In genomic region chr11:69423181-69423580, GRCh38 we compare ENCODE assay signal across 18 cellular contexts. TPM values are rescaled to one million over a fixed set of nuclear protein-coding genes. Genes with fewer than 3 reads are reported as not detected.
DNase-seq lines count a peak whose midpoint lies in the region; ATAC-seq and TF ChIP-seq lines count a peak whose summit lies in the region.
"Had no signal": no experiment of that assay in that cellular context is flagged by ENCODE, and none has a peak within 500 bp of the region (broad histone marks: within the 10 kb centered on the region; RNA-seq: fewer than 3 reads in every experiment).

No MANE protein-coding gene starts in this region.

- no peak for ATAC-seq in activated CD8-positive, alpha-beta T cell treated with anti-CD3 and anti-CD28 coated beads, Interleukin-2, amount 10 ng/mL, durations not matched to agents 7 days and 5 days
- ATAC-seq in activated CD8-positive, alpha-beta T cell treated with anti-CD3 and anti-CD28 coated beads for 36 hours = no peak
- no peak for ATAC-seq in RWPE2 (ENCODE audit: low read depth)
- ATAC-seq in lower lobe of right lung = no peak
- ATAC-seq: CD8-positive, alpha-beta T cell; HepG2 had no signal

- H3K36me3 ChIP-seq in RWPE2 (ENCODE audit: low read depth) (no peaks in the 10 kb centered on the region), mesenchymal stem cell (ENCODE audit: control insufficient read depth in 1 of 2, insufficient read depth in 2 of 2, low read depth in 1 of 2, low read length in 2 of 2) (no peaks in the 10 kb centered on the region), mesendoderm (ENCODE audit: control insufficient read depth, insufficient read depth, low read length) (no peaks in the 10 kb centered on the region), lower lobe of right lung (no peaks in the 10 kb centered on the region)

- H3K36me3 Mint-ChIP-seq in activated CD8-positive, alpha-beta T cell treated with anti-CD3 and anti-CD28 coated beads, Interleukin-2, amount 10 ng/mL, durations not matched to agents 7 days and 5 days (ENCODE audit: low read depth) = no peaks in the 10 kb centered on the region
- peaks cover 4% of the 10 kb centered on the region for H3K36me3 Mint-ChIP-seq in activated CD8-positive, alpha-beta T cell treated with anti-CD3 and anti-CD28 coated beads for 36 hours (ENCODE audit: low read depth)
- H3K36me3 Mint-ChIP-seq: CD14-positive monocyte; CD8-positive, alpha-beta T cell had no signal

- intact Hi-C loops in activated CD8-positive, alpha-beta T cell treated with anti-CD3 and anti-CD28 coated beads for 36 hours (cut with micrococcal nuclease) = no loop called here
- intact Hi-C loops in posterior vena cava (cut with DNase I) (no loop called here), lower lobe of right lung (cut with DNase I) (no loop called here)

- H2AFZ ChIP-seq in mesenchymal stem cell (ENCODE audit: low read depth, low read length) = peak overlapping the region; percentile 18

- H3K27me3 ChIP-seq in RWPE2 (ENCODE audit: insufficient read depth, poor library complexity, severe bottlenecking) (no peaks in the 10 kb centered on the region), mesenchymal stem cell (ENCODE audit: control insufficient read depth in 1 of 2, insufficient read depth in 1 of 2, low read length in 2 of 2) (peaks cover 0 to 6% of the 10 kb centered on the region in 2 experiments), mesendoderm (ENCODE audit: insufficient read depth, low read length, poor library complexity) (no peaks in the 10 kb centered on the region), lower lobe of right lung (ENCODE audit: low read depth) (no peaks in the 10 kb centered on the region)

- H3K27ac Mint-ChIP-seq in activated CD8-positive, alpha-beta T cell treated with anti-CD3 and anti-CD28 coated beads, Interleukin-2, amount 10 ng/mL, durations not matched to agents 7 days and 5 days = peak overlapping the region; percentile 19
- H3K27ac Mint-ChIP-seq in activated CD8-positive, alpha-beta T cell treated with anti-CD3 and anti-CD28 coated beads for 36 hours = no peak overlapping the region
- H3K27ac Mint-ChIP-seq: CD14-positive monocyte; CD8-positive, alpha-beta T cell had no signal

- H2AK5ac ChIP-seq in mesenchymal stem cell (ENCODE audit: low read length, severe bottlenecking) (peak overlapping the region; percentile 30), mesendoderm (ENCODE audit: low read length) (no peak overlapping the region)

- H3K79me1 ChIP-seq in mesenchymal stem cell (replicated peaks; ENCODE audit: low read length, poor library complexity, severe bottlenecking) (no peaks in the 10 kb centered on the region), mesendoderm (ENCODE audit: low read length) (no peaks in the 10 kb centered on the region)

- WGBS in mesenchymal stem cell = 94% methylated on average over 13 of the region's 13 CpGs
- no CpG with 5 or more reads among the region's 13 CpGs for WGBS in mesendoderm (ENCODE audit: extremely low coverage, insufficient coverage, low lambda C conversion rate)

- peak overlapping the region; percentile 18 for H2BK15ac ChIP-seq in mesenchymal stem cell (ENCODE audit: low read depth, poor library complexity, severe bottlenecking)
- no peak overlapping the region for H2BK15ac ChIP-seq in mesendoderm (replicated peaks; ENCODE audit: low read depth)

- H3K4me2 ChIP-seq in mesenchymal stem cell (ENCODE audit: low read length, poor library complexity, severe bottlenecking) (no peak overlapping the region), mesendoderm (ENCODE audit: low read length) (no peak overlapping the region)

- no peak overlapping the region for H3K4me3 Mint-ChIP-seq in activated CD8-positive, alpha-beta T cell treated with anti-CD3 and anti-CD28 coated beads, Interleukin-2, amount 10 ng/mL, durations not matched to agents 7 days and 5 days
- H3K4me3 Mint-ChIP-seq in activated CD8-positive, alpha-beta T cell treated with anti-CD3 and anti-CD28 coated beads for 36 hours = no peak overlapping the region
- H3K4me3 Mint-ChIP-seq: CD14-positive monocyte; CD8-positive, alpha-beta T cell had no signal

- no peak overlapping the region for H4K5ac ChIP-seq in mesendoderm (ENCODE audit: low read length)

- CTCF ChIA-PET in activated CD8-positive, alpha-beta T cell treated with anti-CD3 and anti-CD28 coated beads, Interleukin-2, amount 10 ng/mL, durations not matched to agents 7 days and 5 days (lab: Charles Lee) = no interaction called here
- CTCF ChIA-PET in activated CD8-positive, alpha-beta T cell treated with anti-CD3 and anti-CD28 coated beads for 36 hours (lab: Charles Lee) = no interaction called here

- no peak overlapping the region for H2BK120ac ChIP-seq in mesenchymal stem cell (ENCODE audit: low read depth, low read length)
- H2BK120ac ChIP-seq in mesendoderm (ENCODE audit: low read depth, low read length) = no peak overlapping the region

- H2BK5ac ChIP-seq in mesenchymal stem cell (ENCODE audit: low read depth, low read length, poor library complexity, severe bottlenecking) (no peak overlapping the region), mesendoderm (ENCODE audit: low read length) (no peak overlapping the region)

- no peak overlapping the region for H3K4me3 ChIP-seq in RWPE2 (ENCODE audit: severe bottlenecking)
- H3K4me3 ChIP-seq in mesenchymal stem cell (ENCODE audit: insufficient read depth in 1 of 2, low read depth in 1 of 2, low read length in 2 of 2) = peak overlapping the region in 1 of 2 experiments; percentile 6
- no peak overlapping the region for H3K4me3 ChIP-seq in mesendoderm (ENCODE audit: low read length)
- H3K4me3 ChIP-seq in lower lobe of right lung = no peak overlapping the region

- no peak overlapping the region for H3K23ac ChIP-seq in mesenchymal stem cell (ENCODE audit: low read length in 2 of 2)
- no peak overlapping the region for H3K23ac ChIP-seq in mesendoderm (ENCODE audit: low read length)

- H4K91ac ChIP-seq in mesenchymal stem cell (ENCODE audit: low read length) = peak overlapping the region; percentile 44

- peaks cover 14% of the 10 kb centered on the region for H3K27me3 Mint-ChIP-seq in activated CD8-positive, alpha-beta T cell treated with anti-CD3 and anti-CD28 coated beads, Interleukin-2, amount 10 ng/mL, durations not matched to agents 7 days and 5 days (ENCODE audit: low read depth)
- H3K27me3 Mint-ChIP-seq in activated CD8-positive, alpha-beta T cell treated with anti-CD3 and anti-CD28 coated beads for 36 hours = peaks cover 16% of the 10 kb centered on the region

- H4K8ac ChIP-seq in mesenchymal stem cell (ENCODE audit: low read length) (no peak overlapping the region), mesendoderm (ENCODE audit: low read depth, low read length) (no peak overlapping the region)

- H3K9ac ChIP-seq in mesenchymal stem cell (ENCODE audit: low read length) (no peak overlapping the region), mesendoderm (ENCODE audit: low read length) (no peak overlapping the region)

- peak overlapping the region in 1 of 2 experiments; percentile 13 for H3K18ac ChIP-seq in mesenchymal stem cell (ENCODE audit: low read depth in 1 of 2, low read length in 2 of 2)
- H3K18ac ChIP-seq in mesendoderm (ENCODE audit: low read length) = no peak overlapping the region

- H3K27ac ChIP-seq in RWPE2 (ENCODE audit: poor library complexity, severe bottlenecking) (no peak overlapping the region), mesenchymal stem cell (ENCODE audit: low read length, poor library complexity, severe bottlenecking) (no peak overlapping the region), mesendoderm (ENCODE audit: low read depth, low read length) (no peak overlapping the region), lower lobe of right lung (no peak overlapping the region)
- H3K27ac ChIP-seq: 22Rv1 had no signal

- TF ChIP-seq CTCF in activated CD8-positive, alpha-beta T cell treated with anti-CD3 and anti-CD28 coated beads for 36 hours (IDR thresholded peaks at IDR 0.05) = no peak
- TF ChIP-seq CTCF in RWPE2 (IDR thresholded peaks at IDR 0.05; ENCODE audit: poor library complexity, severe bottlenecking) (no peak), lower lobe of right lung (IDR thresholded peaks at IDR 0.05) (no peak)

- peak overlapping the region in 1 of 2 experiments; percentile 70 for H3K14ac ChIP-seq in mesenchymal stem cell (ENCODE audit: low read length in 2 of 2)

- H3K9me3 ChIP-seq in RWPE2 (ENCODE audit: severe bottlenecking) (no peaks in the 10 kb centered on the region), mesenchymal stem cell (ENCODE audit: control insufficient read depth, low read length) (peaks cover 13% of the 10 kb centered on the region), lower lobe of right lung (peaks cover 7% of the 10 kb centered on the region)

- H3K4me1 Mint-ChIP-seq in activated CD8-positive, alpha-beta T cell treated with anti-CD3 and anti-CD28 coated beads, Interleukin-2, amount 10 ng/mL, durations not matched to agents 7 days and 5 days (ENCODE audit: low read depth) = peaks cover 14% of the 10 kb centered on the region
- H3K4me1 Mint-ChIP-seq in activated CD8-positive, alpha-beta T cell treated with anti-CD3 and anti-CD28 coated beads for 36 hours (ENCODE audit: low read depth) = peaks cover 14% of the 10 kb centered on the region
- H3K4me1 Mint-ChIP-seq: CD14-positive monocyte had no signal

- peak overlapping the region; percentile 51 to 94 for H2BK12ac ChIP-seq in mesenchymal stem cell (ENCODE audit: low read length in 2 of 2)

- H3K4me1 ChIP-seq in RWPE2 (ENCODE audit: insufficient read depth, poor library complexity, severe bottlenecking) (peaks cover 12% of the 10 kb centered on the region), mesenchymal stem cell (ENCODE audit: control insufficient read depth, insufficient read depth, low read depth, low read length) (peaks cover 16% of the 10 kb centered on the region), mesendoderm (ENCODE audit: control insufficient read depth, low read depth, low read length) (no peaks in the 10 kb centered on the region), lower lobe of right lung (peaks cover 21% of the 10 kb centered on the region)

- POLR2A ChIA-PET in activated CD8-positive, alpha-beta T cell treated with anti-CD3 and anti-CD28 coated beads, Interleukin-2, amount 10 ng/mL, durations not matched to agents 7 days and 5 days (lab: Charles Lee) = no interaction called here
- POLR2A ChIA-PET in activated CD8-positive, alpha-beta T cell treated with anti-CD3 and anti-CD28 coated beads for 36 hours (lab: Charles Lee) = interaction anchor here (0.9 kb wide), 1 partner anchor 85 kb away, joined by 3 read pairs; no protein-coding TSS in a partner anchor

- peaks cover 8% of the 10 kb centered on the region for H3K9me3 Mint-ChIP-seq in activated CD8-positive, alpha-beta T cell treated with anti-CD3 and anti-CD28 coated beads, Interleukin-2, amount 10 ng/mL, durations not matched to agents 7 days and 5 days (ENCODE audit: insufficient read depth)
- H3K9me3 Mint-ChIP-seq in activated CD8-positive, alpha-beta T cell treated with anti-CD3 and anti-CD28 coated beads for 36 hours = peaks cover 9% of the 10 kb centered on the region

- DNase-seq in activated CD8-positive, alpha-beta T cell treated with anti-CD3 and anti-CD28 coated beads, Interleukin-2, amount 10 ng/mL, durations not matched to agents 7 days and 5 days = no peak
- no peak for DNase-seq in activated CD8-positive, alpha-beta T cell treated with anti-CD3 and anti-CD28 coated beads for 36 hours
- peak; percentile 0 for DNase-seq in RWPE2 (ENCODE audit: low spot score)
- DNase-seq in mesenchymal stem cell = no peak
- peak; percentile 59 for DNase-seq in posterior vena cava (ENCODE audit: low spot score)
- no peak for DNase-seq in mesendoderm
- DNase-seq in lower lobe of right lung = no peak
- DNase-seq in NCI-H1092 (lab: John Stamatoyannopoulos, UW) = no peak
- DNase-seq: CD8-positive, alpha-beta T cell; COR-L47; DND-41; GF-D8 had no signal

- no peaks in the 10 kb centered on the region for H3K79me2 ChIP-seq in mesendoderm (ENCODE audit: control insufficient read depth, insufficient read depth, low read length)

- H3K4ac ChIP-seq in mesenchymal stem cell (ENCODE audit: low read depth in 1 of 2, low read length in 2 of 2) (no peak overlapping the region), mesendoderm (ENCODE audit: low read depth, low read length) (no peak overlapping the region)

- no peak overlapping the region for H3K56ac ChIP-seq in mesendoderm (ENCODE audit: low read length)

RNA-seq across cellular contexts. Expression of gene LINC01488, which starts 58.3 kb away (rescaled TPM):
- total RNA-seq in activated CD8-positive, alpha-beta T cell treated with anti-CD3 and anti-CD28 coated beads, Interleukin-2, amount 10 ng/mL, durations not matched to agents 7 days and 5 days = not detected
- not detected for total RNA-seq in activated CD8-positive, alpha-beta T cell treated with anti-CD3 and anti-CD28 coated beads for 36 hours
- not detected for polyA plus RNA-seq in mesenchymal stem cell (2013, experiment 1 of 2)
- polyA plus RNA-seq in mesenchymal stem cell (2013, experiment 2 of 2) = not detected
- total RNA-seq in posterior vena cava = not detected
- polyA plus RNA-seq in mesendoderm (2013, experiment 1 of 2) = not detected
- polyA plus RNA-seq in mesendoderm (2013, experiment 2 of 2) = not detected
- total RNA-seq in lower lobe of right lung = not detected
- total RNA-seq: A673; CD8-positive, alpha-beta T cell; H7 had no signal
- polyA plus RNA-seq: BJ, CD14-positive monocyte had no signal

Comparison
In these comparisons a context has a peak if more than half of its experiments do, and no peak if none do; other contexts are left out.
1. DNase-seq: peak in RWPE2 (single experiment) and posterior vena cava (single experiment); none in activated CD8-positive, alpha-beta T cell treated with anti-CD3 and anti-CD28 coated beads, Interleukin-2, amount 10 ng/mL, durations not matched to agents 7 days and 5 days (single experiment), activated CD8-positive, alpha-beta T cell treated with anti-CD3 and anti-CD28 coated beads for 36 hours (single experiment), mesenchymal stem cell (single experiment), mesendoderm (single experiment), lower lobe of right lung (single experiment) and NCI-H1092 (single experiment).